17 cellular contexts compared by ENCODE assay signal in the genomic region with DNA sequence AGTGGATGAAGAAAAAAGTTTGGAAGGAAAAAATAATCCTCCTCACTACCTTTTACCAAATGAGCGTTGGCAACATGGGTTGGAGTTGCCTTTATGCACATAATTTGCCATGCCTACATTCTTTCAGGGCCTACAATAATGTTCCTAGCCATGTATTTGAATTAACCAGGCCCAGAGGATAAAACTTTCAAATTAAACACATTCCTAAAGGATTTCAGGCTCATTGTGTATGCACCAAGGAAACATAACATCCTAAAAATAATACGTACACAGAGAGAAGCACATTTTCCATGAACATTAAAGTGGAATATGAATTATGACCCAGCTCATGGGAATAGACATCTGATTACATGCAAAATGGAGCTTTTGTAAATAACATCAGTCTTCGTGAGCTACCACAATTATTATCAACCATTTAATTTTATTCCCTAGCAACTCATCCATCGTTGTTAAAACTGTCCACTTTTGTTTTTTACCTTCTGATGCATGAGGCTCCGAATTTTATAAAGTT.
A peak's percentile ranks its signal among the peaks of the same experiment; 100 is the strongest.
DNase-seq lines count a peak whose midpoint lies in the region; ATAC-seq and TF ChIP-seq lines count a peak whose summit lies in the region.
"Had no signal": no experiment of that assay in that cellular context is flagged by ENCODE, and none has a peak within 500 bp of the region (broad histone marks: within the 10 kb centered on the region; RNA-seq: fewer than 3 reads in every experiment).

No MANE protein-coding gene starts in this region.

- H3K9ac ChIP-seq in GM23248 (peak overlapping the region; percentile 60), rectal smooth muscle tissue (ENCODE audit: low read length) (no peak overlapping the region), H9 (ENCODE audit: extremely low read depth, insufficient read length, low read length) (no peak overlapping the region)
- H3K9ac ChIP-seq: BLaER1, KMS-11 had no signal

- no peak overlapping the region for H3K27ac Mint-ChIP-seq in progenitor cell of endocrine pancreas
- H3K27ac Mint-ChIP-seq in H9, result no peak overlapping the region
- H3K27ac Mint-ChIP-seq: CD8-positive, alpha-beta memory T cell had no signal

- no peak overlapping the region for H3K4ac ChIP-seq in H9 (ENCODE audit: low read depth, low read length)

- peaks cover 19% of the 10 kb centered on the region for H3F3A ChIP-seq in GM23248 (ENCODE audit: insufficient read depth)

- no peak overlapping the region for H3K4me3 ChIP-seq in GM23248
- no peak overlapping the region for H3K4me3 ChIP-seq in rectal smooth muscle tissue (ENCODE audit: low read length)
- H3K4me3 ChIP-seq in uterus, result no peak overlapping the region
- H3K4me3 ChIP-seq: BLaER1, MG63 had no signal

- H4K91ac ChIP-seq in H9 (ENCODE audit: insufficient read length, low read depth, low read length), result no peak overlapping the region

- H3K4me1 Mint-ChIP-seq in progenitor cell of endocrine pancreas (ENCODE audit: low read depth) (no peaks in the 10 kb centered on the region), H9 (no peaks in the 10 kb centered on the region)
- H3K4me1 Mint-ChIP-seq: CD8-positive, alpha-beta memory T cell had no signal

- H3K27ac ChIP-seq in GM23248 (peak overlapping the region; percentile 66), rectal smooth muscle tissue (ENCODE audit: low read depth, low read length) (peak overlapping the region; percentile 71), uterus (peak overlapping the region; percentile 71 to 95), H9 (ENCODE audit: insufficient read length, low read depth, low read length) (no peak overlapping the region)
- H3K27ac ChIP-seq: BLaER1, KMS-11 had no signal

- no peak overlapping the region for H4K8ac ChIP-seq in H9 (replicated peaks; ENCODE audit: insufficient read length, low read depth, low read length)

- H4K20me1 ChIP-seq in GM23248 (ENCODE audit: insufficient read depth) (no peaks in the 10 kb centered on the region), H9 (ENCODE audit: control insufficient read depth, insufficient read depth, insufficient read length) (no peaks in the 10 kb centered on the region)
- H4K20me1 ChIP-seq: BLaER1 had no signal

- ATAC-seq in GM18505 (IDR thresholded peaks at IDR 0.05; ENCODE audit: unreplicated experiment), result no peak
- ATAC-seq: HepG2, Panc1 had no signal

- H3K27me3 ChIP-seq in GM23248 (replicated peaks; ENCODE audit: insufficient read depth) (no peaks in the 10 kb centered on the region), rectal smooth muscle tissue (ENCODE audit: control insufficient read depth, insufficient read depth, low read length) (no peaks in the 10 kb centered on the region), uterus (no peaks in the 10 kb centered on the region), H9 (ENCODE audit: insufficient read depth, low read length) (no peaks in the 10 kb centered on the region)
- H3K27me3 ChIP-seq: BLaER1, MG63 had no signal

- H3K18ac ChIP-seq in H9 (ENCODE audit: insufficient read length, low read depth, low read length), result no peak overlapping the region

- H3K4me1 ChIP-seq in GM23248 (ENCODE audit: insufficient read depth) (peaks cover 30% of the 10 kb centered on the region), rectal smooth muscle tissue (ENCODE audit: control insufficient read depth, insufficient read depth, low read length) (peaks cover 36% of the 10 kb centered on the region), uterus (no peaks in the 10 kb centered on the region), H9 (ENCODE audit: insufficient read depth, low read length) (no peaks in the 10 kb centered on the region)
- H3K4me1 ChIP-seq: BLaER1 had no signal

- H3K36me3 Mint-ChIP-seq in progenitor cell of endocrine pancreas (ENCODE audit: insufficient read depth), result no peaks in the 10 kb centered on the region
- H3K36me3 Mint-ChIP-seq in H9 (ENCODE audit: insufficient read depth in 1 of 3, low read depth in 3 of 3), result no peaks in the 10 kb centered on the region
- H3K36me3 Mint-ChIP-seq: CD8-positive, alpha-beta memory T cell had no signal

- H3K4me3 Mint-ChIP-seq in progenitor cell of endocrine pancreas (ENCODE audit: low read depth) (no peak overlapping the region), H9 (no peak overlapping the region)
- H3K4me3 Mint-ChIP-seq: CD8-positive, alpha-beta memory T cell had no signal

- H2BK12ac ChIP-seq in H9 (ENCODE audit: insufficient read length, low read depth, low read length), result no peak overlapping the region

- peak overlapping the region; percentile 75 for H2AFZ ChIP-seq in GM23248
- H2AFZ ChIP-seq in H9 (ENCODE audit: low read length), result no peak overlapping the region

- peak; percentile 58 for DNase-seq in GM23248
- peak; percentile 28 for DNase-seq in fibroblast of peridontal ligament (ENCODE audit: extremely low read depth)
- DNase-seq in uterus, result no peak
- no peak for DNase-seq in progenitor cell of endocrine pancreas (ENCODE audit: low spot score, unreplicated experiment)
- DNase-seq in H9, result no peak
- DNase-seq: CD8-positive, alpha-beta memory T cell; MG63; NCI-H1105 treated with DMSO at 0.1 percent for 48 hours; NCI-H2029; NCI-H510A; SHP77 treated with DMSO at 0.1 percent for 48 hours had no signal

- H3K79me2 ChIP-seq in GM23248 (ENCODE audit: insufficient read depth) (no peaks in the 10 kb centered on the region), H9 (ENCODE audit: insufficient read depth, low read length) (no peaks in the 10 kb centered on the region)

- in situ Hi-C loops in GM23248 (cut with MboI), result no loop called here

- TF ChIP-seq CTCF in uterus (IDR thresholded peaks at IDR 0.05) (no peak), progenitor cell of endocrine pancreas (IDR thresholded peaks at IDR 0.05; ENCODE audit: unreplicated experiment) (no peak), H9 (conservative IDR thresholded peaks at IDR 0.05) (no peak)

- TF ChIP-seq POLR2A in uterus (IDR thresholded peaks at IDR 0.05), result no peak
- no peak for TF ChIP-seq POLR2A in GM18505 (IDR thresholded peaks at IDR 0.05; ENCODE audit: borderline replicate concordance, extremely low read depth, insufficient read depth, insufficient read length)

- H2BK5ac ChIP-seq in H9 (ENCODE audit: insufficient read length, low read length), result no peak overlapping the region

- no peak overlapping the region for H3T11ph ChIP-seq in H9 (ENCODE audit: low read length)

- H3K56ac ChIP-seq in H9 (ENCODE audit: insufficient read length, low read depth, low read length), result no peak overlapping the region

- H3K36me3 ChIP-seq in GM23248 (ENCODE audit: low read depth), result no peaks in the 10 kb centered on the region
- H3K36me3 ChIP-seq in rectal smooth muscle tissue (ENCODE audit: control insufficient read depth, insufficient read depth, low read length), result no peaks in the 10 kb centered on the region
- H3K36me3 ChIP-seq in uterus, result no peaks in the 10 kb centered on the region
- H3K36me3 ChIP-seq: BLaER1, MG63 had no signal

- H4K5ac ChIP-seq in H9 (ENCODE audit: insufficient read length, low read depth, low read length), result no peak overlapping the region

- no peaks in the 10 kb centered on the region for H3K79me1 ChIP-seq in H9 (ENCODE audit: insufficient read depth, low read depth, low read length, poor library complexity, severe bottlenecking)

- no peaks in the 10 kb centered on the region for H3K23me2 ChIP-seq in H9 (ENCODE audit: insufficient read length, low read depth, low read length, poor library complexity, severe bottlenecking)

- H2BK15ac ChIP-seq in H9 (ENCODE audit: low read depth, low read length), result no peak overlapping the region

- H3K23ac ChIP-seq in H9 (ENCODE audit: insufficient read length, low read depth, low read length), result no peak overlapping the region

- no peak overlapping the region for H2AK5ac ChIP-seq in H9 (ENCODE audit: insufficient read length, low read length)

- H3K4me2 ChIP-seq in GM23248 (ENCODE audit: unreplicated experiment) (peak overlapping the region; percentile 26), H9 (ENCODE audit: insufficient read depth, insufficient read length, low read length) (no peak overlapping the region)
- H3K4me2 ChIP-seq: BLaER1, KMS-11 had no signal

- H3K14ac ChIP-seq in H9 (ENCODE audit: insufficient read depth, low read length), result no peak overlapping the region

- WGBS in GM23248 (ENCODE audit: low coverage in 1 of 2, low lambda C conversion rate in 2 of 2, missing lambda C conversion rate in 2 of 2), 2 experiments, result 29 to 39% methylated on average over 5 of the region's 5 CpGs
- WGBS in H9 (ENCODE audit: extremely low coverage, insufficient read length, low lambda C conversion rate), result no CpG with 5 or more reads among the region's 5 CpGs

- H3K9me3 ChIP-seq in GM23248 (ENCODE audit: low read depth), result no peaks in the 10 kb centered on the region
- H3K9me3 ChIP-seq in uterus, result no peaks in the 10 kb centered on the region
- no peaks in the 10 kb centered on the region for H3K9me3 ChIP-seq in H9 (ENCODE audit: control insufficient read depth, low read depth, low read length)
- H3K9me3 ChIP-seq: BLaER1, MG63 had no signal

- H3K27me3 Mint-ChIP-seq in progenitor cell of endocrine pancreas (no peaks in the 10 kb centered on the region), H9 (ENCODE audit: low read depth) (no peaks in the 10 kb centered on the region; the same call in 1 of the 2 replicates)

- intact Hi-C loops in uterus (cut with DNase I; ENCODE audit: low total_unique reads), result no loop called here

- no peak overlapping the region for H2BK120ac ChIP-seq in H9 (ENCODE audit: low read depth, low read length, poor library complexity, severe bottlenecking)

- no peak overlapping the region for H2BK20ac ChIP-seq in H9 (ENCODE audit: low read depth, low read length, poor library complexity, severe bottlenecking)

- H3K9me3 Mint-ChIP-seq in progenitor cell of endocrine pancreas (ENCODE audit: low read depth), result no peaks in the 10 kb centered on the region
- no peaks in the 10 kb centered on the region for H3K9me3 Mint-ChIP-seq in H9
- H3K9me3 Mint-ChIP-seq: CD8-positive, alpha-beta memory T cell had no signal

- no peaks in the 10 kb centered on the region for H3K9me2 ChIP-seq in GM23248 (ENCODE audit: insufficient read depth)

Comparison
In these comparisons a context has a peak if more than half of its experiments do, and no peak if none do; other contexts are left out.
1. DNase-seq: peak in GM23248 (single experiment) and fibroblast of peridontal ligament (single experiment); none in uterus (0 of 2), progenitor cell of endocrine pancreas (single experiment) and H9 (single experiment).